Comparison of ENCODE assay signal across 20 cellular contexts in genomic region chr2:185417111-185417510, GRCh38.
DNase-seq lines count a peak whose midpoint lies in the region; ATAC-seq and TF ChIP-seq lines count a peak whose summit lies in the region.
"Had no signal": no experiment of that assay in that cellular context is flagged by ENCODE, and none has a peak within 500 bp of the region (broad histone marks: within the 10 kb centered on the region; RNA-seq: fewer than 3 reads in every experiment).

No MANE protein-coding gene starts in this region.

- ATAC-seq in PC-3 (0 out of 2 replicates have a peak, but pooled peaks have one; percentile 22), HG02884 (IDR thresholded peaks at IDR 0.05; ENCODE audit: unreplicated experiment) (no peak), GM18505 (IDR thresholded peaks at IDR 0.05; ENCODE audit: unreplicated experiment) (no peak)
- ATAC-seq: K562 had no signal

- H3K27me3 ChIP-seq in PC-3 (ENCODE audit: low read length), result no peaks in the 10 kb centered on the region
- H3K27me3 ChIP-seq: SJSA1 had no signal

- TF ChIP-seq CTCF in PC-3 (conservative IDR thresholded peaks at IDR 0.05; ENCODE audit: low read depth, low read length) (no peak), choroid plexus epithelial cell (conservative IDR thresholded peaks at IDR 0.05; ENCODE audit: low read depth, low read length) (no peak)

- H3K4me2 ChIP-seq in PC-3 (ENCODE audit: low read length), result no peak overlapping the region

- no peak overlapping the region for H3K27ac ChIP-seq in PC-3 (ENCODE audit: low read length)
- H3K27ac ChIP-seq: SJSA1 had no signal

- no peaks in the 10 kb centered on the region for H3K9me2 ChIP-seq in PC-3 (replicated peaks; ENCODE audit: low read length)

- H3K4me1 ChIP-seq in PC-3 (ENCODE audit: insufficient read depth, low read length), result no peaks in the 10 kb centered on the region
- H3K4me1 ChIP-seq: Caco-2, HAP-1, SJSA1 had no signal

- DNase-seq in HCEC 1CT (peak; percentile 33), PC-3 (peak; percentile 17), choroid plexus epithelial cell (ENCODE audit: low read depth) (peak; percentile 6), non-pigmented ciliary epithelial cell (ENCODE audit: low read depth) (peak; percentile 11), glomerular visceral epithelial cell (ENCODE audit: extremely low spot score) (no peak)
- no peak for DNase-seq in stimulated activated naive CD4-positive, alpha-beta T cell treated with Interleukin-2 at 50 U/mL for 16 hours (lab: John Stamatoyannopoulos, UW)
- DNase-seq: Caco-2; NCI-H1092; NCI-H146; NCI-H2107; NCI-H2227 treated with DMSO at 0.1 percent for 48 hours; NCI-H526; NK-92 treated with Interleukin-12 subunit alpha and Interleukin-12 subunit beta, amount 100 ng/mL, for 24 hours; RPMI8226; SW 1271 had no signal

- TF ChIP-seq POLR2A in GM18505 (IDR thresholded peaks at IDR 0.05; ENCODE audit: borderline replicate concordance, extremely low read depth, insufficient read depth, insufficient read length), result no peak

- H3K9me3 ChIP-seq in PC-3 (ENCODE audit: low read length), result no peaks in the 10 kb centered on the region
- H3K9me3 ChIP-seq: Caco-2, HAP-1, SJSA1 had no signal

- H3K4me3 ChIP-seq in PC-3 (ENCODE audit: low read length) (no peak overlapping the region), choroid plexus epithelial cell (ENCODE audit: low read depth, low read length) (no peak overlapping the region)
- H3K4me3 ChIP-seq: HAP-1, K562, SJSA1 had no signal

- no peaks in the 10 kb centered on the region for H3K36me3 ChIP-seq in PC-3 (ENCODE audit: low read depth, low read length)
- H3K36me3 ChIP-seq: HAP-1, SJSA1 had no signal

- no peak overlapping the region for H3K9ac ChIP-seq in PC-3 (ENCODE audit: low read length)

- POLR2A ChIA-PET in PC-3 (lab: Charles Lee; ENCODE audit: unreplicated experiment), result no interaction called here

- H4K20me1 ChIP-seq in PC-3 (ENCODE audit: low read length), result no peaks in the 10 kb centered on the region

- no TSS peak for BruUV-seq in PC-3 (replicated peaks; lab: Mats Ljungman, UMichigan)

- CTCF ChIA-PET in PC-3 (lab: Charles Lee), result no interaction called here

- H2AFZ ChIP-seq in PC-3 (ENCODE audit: low read length), result no peak overlapping the region

- no peaks in the 10 kb centered on the region for H3K79me2 ChIP-seq in PC-3 (ENCODE audit: low read length)

- H3F3A ChIP-seq in PC-3 (ENCODE audit: low read length, unreplicated experiment), result no peaks in the 10 kb centered on the region

- intact Hi-C loops in PC-3 (cut with micrococcal nuclease), result no loop called here

Comparison
In these comparisons a context has a peak if more than half of its experiments do, and no peak if none do; other contexts are left out.
1. DNase-seq: peak in HCEC 1CT (single experiment), PC-3 (single experiment), choroid plexus epithelial cell (single experiment) and non-pigmented ciliary epithelial cell (single experiment); none in glomerular visceral epithelial cell (single experiment) and stimulated activated naive CD4-positive, alpha-beta T cell treated with Interleukin-2 at 50 U/mL for 16 hours (single experiment).